Comparison of ENCODE assay signal across 38 cellular contexts in genomic region chr15:85967553-85967952, GRCh38.
"Had no signal": no experiment of that assay in that cellular context is flagged by ENCODE, and none has a peak within 500 bp of the region (broad histone marks: within the 10 kb centered on the region; RNA-seq: fewer than 3 reads in every experiment).

No MANE protein-coding gene starts in this region.

- H3K27ac ChIP-seq: adrenal gland, ascending aorta, body of pancreas, brain microvascular endothelial cell, breast epithelium, cardiac muscle cell had no signal

- H3K36me3 Mint-ChIP-seq: activated naive CD4-positive, alpha-beta T cell treated with anti-CD3 and anti-CD28 coated beads, Interleukin-2, amount 10 ng/mL, durations not matched to agents 7 days and 5 days; activated naive CD4-positive, alpha-beta T cell treated with anti-CD3 and anti-CD28 coated beads, Interleukin-2, amount 50 U/mL, for 24 hours; activated naive CD4-positive, alpha-beta T cell treated with anti-CD3 and anti-CD28 coated beads, Interleukin-2, amount 50 U/mL, for 72 hours; activated naive CD8-positive, alpha-beta T cell; activated naive CD8-positive, alpha-beta T cell treated with anti-CD3 and anti-CD28 coated beads for 36 hours; activated naive CD8-positive, alpha-beta T cell treated with anti-CD3 and anti-CD28 coated beads, Interleukin-2, amount 10 ng/mL, durations not matched to agents 7 days and 5 days; brain had no signal

- H3K4me3 ChIP-seq: adrenal gland, ascending aorta, body of pancreas, breast epithelium, cardiac muscle cell had no signal

- H3K27ac Mint-ChIP-seq: activated naive CD4-positive, alpha-beta T cell treated with anti-CD3 and anti-CD28 coated beads for 36 hours; activated naive CD4-positive, alpha-beta T cell treated with anti-CD3 and anti-CD28 coated beads, Interleukin-2, amount 10 ng/mL, durations not matched to agents 7 days and 5 days; activated naive CD4-positive, alpha-beta T cell treated with anti-CD3 and anti-CD28 coated beads, Interleukin-2, amount 50 U/mL, for 24 hours; activated naive CD4-positive, alpha-beta T cell treated with anti-CD3 and anti-CD28 coated beads, Interleukin-2, amount 50 U/mL, for 72 hours; activated naive CD8-positive, alpha-beta T cell; activated naive CD8-positive, alpha-beta T cell treated with anti-CD3 and anti-CD28 coated beads for 36 hours; activated naive CD8-positive, alpha-beta T cell treated with anti-CD3 and anti-CD28 coated beads, Interleukin-2, amount 10 ng/mL, durations not matched to agents 7 days and 5 days; activated naive CD8-positive, alpha-beta T cell treated with anti-CD3 and anti-CD28 coated beads, Interleukin-2, amount 50 U/mL, for 24 hours; activated T-cell treated with anti-CD3 and anti-CD28 coated beads, Interleukin-2, amount 50 U/mL, for 24 hours; activated T-cell treated with anti-CD3 and anti-CD28 coated beads, Interleukin-2, amount 50 U/mL, for 72 hours; activated T-helper 1 cell treated with anti-CD3 and anti-CD28 coated beads, Interleukin-12 subunit alpha, Interleukin-12 subunit beta, Interleukin-2, Interleukin-4 antibody, amounts not matched to agents 30 ng/mL and 10 ng/mL and 1 ng/mL, durations not matched to agents 14 hours and 24 hours and 36 hours; activated T-helper 17 cell treated with anti-CD3 and anti-CD28 coated beads, Interleukin-2, amount 50 U/mL, for 72 hours; activated T-helper 2 cell treated with anti-CD3 and anti-CD28 coated beads, Interferon-gamma antibody, Interleukin-2, Interleukin-4, amounts not matched to agents 10 μg/mL and 5 μg/mL and 100 μg/mL, durations not matched to agents 14 hours and 24 hours and 36 hours had no signal

- H3K4me3 Mint-ChIP-seq: activated naive CD4-positive, alpha-beta T cell treated with anti-CD3 and anti-CD28 coated beads for 36 hours; activated naive CD4-positive, alpha-beta T cell treated with anti-CD3 and anti-CD28 coated beads, Interleukin-2, amount 10 ng/mL, durations not matched to agents 7 days and 5 days; activated naive CD4-positive, alpha-beta T cell treated with anti-CD3 and anti-CD28 coated beads, Interleukin-2, amount 50 U/mL, for 24 hours; activated naive CD8-positive, alpha-beta T cell; activated naive CD8-positive, alpha-beta T cell treated with anti-CD3 and anti-CD28 coated beads for 36 hours; activated naive CD8-positive, alpha-beta T cell treated with anti-CD3 and anti-CD28 coated beads, Interleukin-2, amount 10 ng/mL, durations not matched to agents 7 days and 5 days; activated naive CD8-positive, alpha-beta T cell treated with anti-CD3 and anti-CD28 coated beads, Interleukin-2, amount 50 U/mL, for 24 hours; activated T-cell treated with anti-CD3 and anti-CD28 coated beads, Interleukin-2, amount 50 U/mL, for 24 hours; activated T-cell treated with anti-CD3 and anti-CD28 coated beads, Interleukin-2, amount 50 U/mL, for 4 hours; activated T-cell treated with anti-CD3 and anti-CD28 coated beads, Interleukin-2, amount 50 U/mL, for 72 hours; activated T-helper 1 cell treated with anti-CD3 and anti-CD28 coated beads, Interleukin-12 subunit alpha, Interleukin-12 subunit beta, Interleukin-2, Interleukin-4 antibody, amounts not matched to agents 30 ng/mL and 10 ng/mL and 1 ng/mL, durations not matched to agents 14 hours and 24 hours and 36 hours; activated T-helper 17 cell treated with anti-CD3 and anti-CD28 coated beads, Interleukin-2, amount 50 U/mL, for 72 hours; brain; central memory CD8-positive, alpha-beta T cell had no signal

- H3K4me1 Mint-ChIP-seq: activated naive CD4-positive, alpha-beta T cell treated with anti-CD3 and anti-CD28 coated beads, Interleukin-2, amount 10 ng/mL, durations not matched to agents 7 days and 5 days; activated naive CD4-positive, alpha-beta T cell treated with anti-CD3 and anti-CD28 coated beads, Interleukin-2, amount 50 U/mL, for 24 hours; activated naive CD8-positive, alpha-beta T cell treated with anti-CD3 and anti-CD28 coated beads for 36 hours; activated naive CD8-positive, alpha-beta T cell treated with anti-CD3 and anti-CD28 coated beads, Interleukin-2, amount 10 ng/mL, durations not matched to agents 7 days and 5 days; activated naive CD8-positive, alpha-beta T cell treated with anti-CD3 and anti-CD28 coated beads, Interleukin-2, amount 50 U/mL, for 24 hours; activated T-helper 17 cell treated with anti-CD3 and anti-CD28 coated beads, Interleukin-2, amount 50 U/mL, for 72 hours; central memory CD8-positive, alpha-beta T cell had no signal

- H3K9me3 Mint-ChIP-seq: activated naive CD4-positive, alpha-beta T cell treated with anti-CD3 and anti-CD28 coated beads for 36 hours; activated naive CD4-positive, alpha-beta T cell treated with anti-CD3 and anti-CD28 coated beads, Interleukin-2, amount 10 ng/mL, durations not matched to agents 7 days and 5 days; activated naive CD4-positive, alpha-beta T cell treated with anti-CD3 and anti-CD28 coated beads, Interleukin-2, amount 50 U/mL, for 24 hours; activated naive CD4-positive, alpha-beta T cell treated with anti-CD3 and anti-CD28 coated beads, Interleukin-2, amount 50 U/mL, for 72 hours; activated naive CD8-positive, alpha-beta T cell treated with anti-CD3 and anti-CD28 coated beads for 36 hours; activated naive CD8-positive, alpha-beta T cell treated with anti-CD3 and anti-CD28 coated beads, Interleukin-2, amount 10 ng/mL, durations not matched to agents 7 days and 5 days; activated naive CD8-positive, alpha-beta T cell treated with anti-CD3 and anti-CD28 coated beads, Interleukin-2, amount 50 U/mL, for 24 hours; activated T-cell treated with anti-CD3 and anti-CD28 coated beads, Interleukin-2, amount 50 U/mL, for 24 hours; activated T-cell treated with anti-CD3 and anti-CD28 coated beads, Interleukin-2, amount 50 U/mL, for 4 hours; activated T-cell treated with anti-CD3 and anti-CD28 coated beads, Interleukin-2, amount 50 U/mL, for 72 hours; activated T-helper 1 cell treated with anti-CD3 and anti-CD28 coated beads, Interleukin-12 subunit alpha, Interleukin-12 subunit beta, Interleukin-2, Interleukin-4 antibody, amounts not matched to agents 30 ng/mL and 10 ng/mL and 1 ng/mL, durations not matched to agents 14 hours and 24 hours and 36 hours; activated T-helper 17 cell treated with anti-CD3 and anti-CD28 coated beads, Interleukin-2, amount 50 U/mL, for 72 hours; activated T-helper 2 cell treated with anti-CD3 and anti-CD28 coated beads, Interferon-gamma antibody, Interleukin-2, Interleukin-4, amounts not matched to agents 10 μg/mL and 5 μg/mL and 100 μg/mL, durations not matched to agents 14 hours and 24 hours and 36 hours; central memory CD8-positive, alpha-beta T cell had no signal

- H3K9me3 ChIP-seq: adrenal gland, ascending aorta, body of pancreas, breast epithelium had no signal

- H3K4me1 ChIP-seq: adrenal gland, ascending aorta, body of pancreas, breast epithelium had no signal

- H3K27me3 ChIP-seq: adrenal gland, ascending aorta, body of pancreas, brain microvascular endothelial cell, breast epithelium, cardiac muscle cell had no signal

- DNase-seq: activated effector memory CD4-positive, alpha-beta T cell treated with anti-CD3 and anti-CD28 coated beads, Interleukin-2, amount 50 U/mL, for 16 hours; activated effector memory CD4-positive, alpha-beta T cell treated with Interleukin-2 at 50 U/mL for 16 hours; activated gamma-delta T cell; activated gamma-delta T cell treated with Interleukin-2 at 50 U/mL for 16 hours; activated naive CD4-positive, alpha-beta T cell; activated naive CD4-positive, alpha-beta T cell treated with anti-CD3 and anti-CD28 coated beads for 36 hours; activated naive CD4-positive, alpha-beta T cell treated with anti-CD3 and anti-CD28 coated beads, Interleukin-2, amount 10 ng/mL, durations not matched to agents 7 days and 5 days; activated naive CD4-positive, alpha-beta T cell treated with anti-CD3 and anti-CD28 coated beads, Interleukin-2, amount 50 U/mL, for 16 hours; activated naive CD4-positive, alpha-beta T cell treated with Interleukin-2 at 50 U/mL for 16 hours; activated naive CD8-positive, alpha-beta T cell treated with anti-CD3 and anti-CD28 coated beads for 36 hours; activated naive CD8-positive, alpha-beta T cell treated with anti-CD3 and anti-CD28 coated beads, Interleukin-2, amount 10 ng/mL, durations not matched to agents 7 days and 5 days; activated naive CD8-positive, alpha-beta T cell treated with anti-CD3 and anti-CD28 coated beads, Interleukin-2, amount 50 U/mL, for 24 hours; activated T-cell treated with anti-CD3 and anti-CD28 coated beads for 4 hours; activated T-cell treated with anti-CD3 and anti-CD28 coated beads, Interleukin-2, amount 50 U/mL, for 1 hour; activated T-cell treated with anti-CD3 and anti-CD28 coated beads, Interleukin-2, amount 50 U/mL, for 24 hours; activated T-cell treated with anti-CD3 and anti-CD28 coated beads, Interleukin-2, amount 50 U/mL, for 4 hours; activated T-cell treated with anti-CD3 and anti-CD28 coated beads, Interleukin-2, amount 50 U/mL, for 48 hours; activated T-cell treated with anti-CD3 and anti-CD28 coated beads, Interleukin-2, amount 50 U/mL, for 72 hours; adrenal gland; amniotic stem cell; amygdala; anterior cingulate cortex; body of pancreas; brain microvascular endothelial cell; caudate nucleus; central memory CD4-positive, alpha-beta T cell; cerebellar nuclear complex had no signal

- H3K27me3 Mint-ChIP-seq: activated naive CD4-positive, alpha-beta T cell treated with anti-CD3 and anti-CD28 coated beads, Interleukin-2, amount 10 ng/mL, durations not matched to agents 7 days and 5 days; activated naive CD8-positive, alpha-beta T cell treated with anti-CD3 and anti-CD28 coated beads for 36 hours had no signal

- H3K36me3 ChIP-seq: adrenal gland, ascending aorta, brain microvascular endothelial cell, breast epithelium, cardiac muscle cell had no signal

- ATAC-seq: activated naive CD4-positive, alpha-beta T cell treated with anti-CD3 and anti-CD28 coated beads, Interleukin-2, amount 50 U/mL, for 72 hours; activated naive CD8-positive, alpha-beta T cell treated with anti-CD3 and anti-CD28 coated beads, Interleukin-2, amount 50 U/mL, for 24 hours; activated T-cell treated with anti-CD3 and anti-CD28 coated beads, Interleukin-2, amount 50 U/mL, for 4 hours; activated T-cell treated with anti-CD3 and anti-CD28 coated beads, Interleukin-2, amount 50 U/mL, for 72 hours; activated T-helper 17 cell treated with anti-CD3 and anti-CD28 coated beads, Interleukin-2, amount 50 U/mL, for 72 hours; body of pancreas had no signal
